In the genomic region with DNA sequence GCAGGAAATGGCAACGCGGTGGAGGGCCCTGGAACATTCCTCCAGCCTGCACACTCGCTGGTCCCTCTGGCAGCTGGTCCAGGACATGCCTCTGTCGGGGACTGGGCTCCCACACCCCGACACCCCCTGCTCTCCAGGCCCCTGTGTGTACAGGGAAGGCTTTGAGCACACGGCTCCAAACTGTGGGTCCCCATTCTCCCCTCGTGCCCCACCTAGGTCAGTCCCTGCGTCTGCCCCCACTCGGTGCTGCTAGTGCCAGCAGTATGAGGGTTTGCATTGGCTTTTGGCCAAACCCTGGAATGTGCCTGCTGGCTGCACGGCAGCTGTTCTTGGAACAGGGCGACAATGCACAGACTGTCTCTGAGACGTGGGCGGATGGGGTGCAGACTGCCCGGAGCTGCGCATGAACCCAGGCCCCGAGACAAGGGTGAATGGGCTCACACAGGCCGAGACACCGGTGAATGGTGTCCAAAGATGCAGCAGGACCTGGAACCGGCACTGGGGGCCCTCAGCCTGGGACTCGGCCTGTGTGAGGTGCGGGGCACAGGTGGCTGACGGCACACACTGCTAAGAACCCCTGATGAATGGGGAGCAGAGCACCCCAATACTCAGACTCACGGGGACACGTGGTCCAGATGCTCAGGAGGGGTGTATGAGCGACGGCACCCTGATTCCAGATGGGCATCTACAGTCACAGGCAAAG, we compare ENCODE assay signal across 8 cellular contexts. TPM values are rescaled to one million over a fixed set of nuclear protein-coding genes. Genes with fewer than 3 reads are reported as not detected.
DNase-seq lines count a peak whose midpoint lies in the region; ATAC-seq, FAIRE-seq and TF ChIP-seq lines count a peak whose summit lies in the region.

No MANE protein-coding gene starts in this region.

- H3K9me3 ChIP-seq in keratinocyte (ENCODE audit: control insufficient read depth, low read depth, low read length) (no peaks in the 10 kb centered on the region), upper lobe of right lung (no peaks in the 10 kb centered on the region)

- peak overlapping the region; percentile 58 for H3K4me2 ChIP-seq in keratinocyte (ENCODE audit: control insufficient read depth, extremely low read depth, insufficient read depth, low read depth, low read length)

- H3K9me1 ChIP-seq in keratinocyte (ENCODE audit: control insufficient read depth, extremely low read depth, insufficient read depth, low read length), result peaks cover 2% of the 10 kb centered on the region

- peak overlapping the region; percentile 25 for H3K27ac ChIP-seq in angular gyrus (ENCODE audit: low read depth, low read length)
- H3K27ac ChIP-seq in keratinocyte (ENCODE audit: control insufficient read depth, insufficient read depth, low read length), result peak overlapping the region; percentile 47
- H3K27ac ChIP-seq in upper lobe of right lung, result peak overlapping the region; percentile 82

- peak overlapping the region; percentile 65 for H2AFZ ChIP-seq in keratinocyte (ENCODE audit: control insufficient read depth, low read length)

- TF ChIP-seq CTCF in keratinocyte (optimal IDR thresholded peaks at IDR 0.05 in 1 of 3, IDR thresholded peaks at IDR 0.05 in 1 of 3, conservative IDR thresholded peaks at IDR 0.05 in 1 of 3; ENCODE audit: extremely low read depth in 1 of 3, insufficient read depth in 2 of 3, low read length in 3 of 3), result no peak
- TF ChIP-seq CTCF in upper lobe of right lung (IDR thresholded peaks at IDR 0.05), result no peak

- H3K27me3 ChIP-seq in keratinocyte (ENCODE audit: control insufficient read depth, extremely low read depth, insufficient read depth, low read length) (no peaks in the 10 kb centered on the region), upper lobe of right lung (no peaks in the 10 kb centered on the region)

- intact Hi-C loops in upper lobe of right lung (cut with DNase I), result no loop called here

- H3K4me1 ChIP-seq in keratinocyte (ENCODE audit: control insufficient read depth, extremely low read depth, insufficient read depth, low read length), result peaks cover 56% of the 10 kb centered on the region
- H3K4me1 ChIP-seq in upper lobe of right lung, result peaks cover 27% of the 10 kb centered on the region

- H3K4me3 ChIP-seq in keratinocyte (ENCODE audit: control insufficient read depth in 2 of 3, extremely low read depth in 1 of 3, insufficient read depth in 2 of 3, low read depth in 1 of 3, low read length in 3 of 3), result peak overlapping the region in 1 of 3 experiments; percentile 7
- H3K4me3 ChIP-seq in upper lobe of right lung, result no peak overlapping the region

- DNase-seq in NCI-H2081 (lab: John Stamatoyannopoulos, UW) (peak; percentile 64 to 73), NCI-H2081 treated with DMSO at 0.1 percent for 48 hours (lab: John Stamatoyannopoulos, UW) (no peak), keratinocyte (ENCODE audit: low read depth, low spot score) (peak; percentile 77), upper lobe of right lung (peak; percentile 85)

- no peaks in the 10 kb centered on the region for H3K79me2 ChIP-seq in keratinocyte (ENCODE audit: control insufficient read depth, insufficient read depth, low read length)

- peak overlapping the region; percentile 41 for H3K9ac ChIP-seq in keratinocyte (ENCODE audit: control insufficient read depth, extremely low read depth, insufficient read depth, low read length)

- peak; percentile 94 for FAIRE-seq in keratinocyte (lab: Jason Lieb, UNC)

- H3K36me3 ChIP-seq in keratinocyte (ENCODE audit: control insufficient read depth in 2 of 2, extremely low read depth in 1 of 2, insufficient read depth in 2 of 2, low read length in 2 of 2), result no peaks in the 10 kb centered on the region
- H3K36me3 ChIP-seq in upper lobe of right lung, result no peaks in the 10 kb centered on the region

- dilution Hi-C loops in keratinocyte (cut with MboI; ENCODE audit: extremely low pct_ligation_motif_present, low sequenced_read_pairs), result no loop called here

- H4K20me1 ChIP-seq in keratinocyte (ENCODE audit: control insufficient read depth, extremely low read depth, insufficient read depth, low read length), result no peaks in the 10 kb centered on the region

- ATAC-seq in upper lobe of right lung (peak; percentile 64), GM21723 (IDR thresholded peaks at IDR 0.05; ENCODE audit: unreplicated experiment) (no peak), HG03280 (IDR thresholded peaks at IDR 0.05; ENCODE audit: unreplicated experiment) (no peak), GM18870 (IDR thresholded peaks at IDR 0.05; ENCODE audit: unreplicated experiment) (no peak)

RNA-seq across cellular contexts. Expression of a gene that starts 7.5 kb away (rescaled TPM):
- 19.3 to 26.4 TPM (median 22.3 TPM) in 3 replicates for polyA plus RNA-seq in keratinocyte
- polyA plus RNA-seq in keratinocyte (2011; ENCODE audit: low read depth), result 3.6 TPM
- polyA plus RNA-seq in keratinocyte (2011; cell fraction: cytosol; rRNA removed), result 3.3 and 14.1 TPM in 2 replicates
- 54.7 and 109 TPM in 2 replicates for polyA plus RNA-seq in keratinocyte (2011; cell fraction: nucleus; rRNA removed)
- polyA plus RNA-seq in keratinocyte (2012; ENCODE audit: low replicate concordance), result 15.5 and 30.9 TPM in 2 replicates
- polyA minus RNA-seq in keratinocyte, result 2.3 to 3.8 TPM (median 2.6 TPM) in 3 replicates
- 17.8 TPM for polyA minus RNA-seq in keratinocyte (2011; cell fraction: cytosol; rRNA and poly(A)+ RNA removed)
- polyA minus RNA-seq in keratinocyte (2011; cell fraction: nucleus; rRNA and poly(A)+ RNA removed), result 11.1 and 15.5 TPM in 2 replicates
- 12.5 TPM for total RNA-seq in upper lobe of right lung

RNA-seq across cellular contexts. Expression of a gene that starts 11.5 kb away (rescaled TPM):
- polyA plus RNA-seq in keratinocyte, result 7.5 to 10.7 TPM (median 9.4 TPM) in 3 replicates
- polyA plus RNA-seq in keratinocyte (2011; ENCODE audit: low read depth), result 13.2 TPM
- polyA plus RNA-seq in keratinocyte (2011; cell fraction: cytosol; rRNA removed), result 0.74 and 1.1 TPM in 2 replicates
- polyA plus RNA-seq in keratinocyte (2011; cell fraction: nucleus; rRNA removed), result 54.0 and 64.5 TPM in 2 replicates
- polyA plus RNA-seq in keratinocyte (2012; ENCODE audit: low replicate concordance), result 8.1 and 11.6 TPM in 2 replicates
- polyA minus RNA-seq in keratinocyte, result 0.36 to 0.99 TPM in 2 of 3 replicates, not detected in the other
- polyA minus RNA-seq in keratinocyte (2011; cell fraction: cytosol; rRNA and poly(A)+ RNA removed), result not detected
- 2.6 and 3.0 TPM in 2 replicates for polyA minus RNA-seq in keratinocyte (2011; cell fraction: nucleus; rRNA and poly(A)+ RNA removed)
- 6.9 TPM for total RNA-seq in upper lobe of right lung

RNA-seq across cellular contexts. Expression of a gene that starts 25.6 kb away (rescaled TPM):
- 0.94 to 1.5 TPM (median 0.95 TPM) in 3 replicates for polyA plus RNA-seq in keratinocyte
- polyA plus RNA-seq in keratinocyte (2011; ENCODE audit: low read depth), result 6.8 TPM
- polyA plus RNA-seq in keratinocyte (2011; cell fraction: cytosol; rRNA removed), result 0.24 and 1.1 TPM in 2 replicates
- polyA plus RNA-seq in keratinocyte (2011; cell fraction: nucleus; rRNA removed), result 0.31 and 0.36 TPM in 2 replicates
- 0.38 and 1.1 TPM in 2 replicates for polyA plus RNA-seq in keratinocyte (2012; ENCODE audit: low replicate concordance)
- polyA minus RNA-seq in keratinocyte, result 0.16 to 1.0 TPM (median 0.74 TPM) in 3 replicates
- polyA minus RNA-seq in keratinocyte (2011; cell fraction: cytosol; rRNA and poly(A)+ RNA removed), result not detected
- not detected in 2 replicates for polyA minus RNA-seq in keratinocyte (2011; cell fraction: nucleus; rRNA and poly(A)+ RNA removed)
- 78.2 TPM for total RNA-seq in upper lobe of right lung

Comparison
In these comparisons a context has a peak if more than half of its experiments do, and no peak if none do; other contexts are left out.
1. H3K27ac ChIP-seq: peak in every context shown above with its lines; median percentile 82 in upper lobe of right lung; 47 in keratinocyte; 25 in angular gyrus.